15 cellular contexts compared by ENCODE assay signal in genomic region chr1:151981178-151981525, GRCh38. TPM values are rescaled to one million over a fixed set of nuclear protein-coding genes. Genes with fewer than 3 reads are reported as not detected.
DNase-seq lines count a peak whose midpoint lies in the region; ATAC-seq and TF ChIP-seq lines count a peak whose summit lies in the region.
"Had no signal": no experiment of that assay in that cellular context is flagged by ENCODE, and none has a peak within 500 bp of the region (broad histone marks: within the 10 kb centered on the region; RNA-seq: fewer than 3 reads in every experiment).

No MANE protein-coding gene starts in this region.

- 65% methylated on average over 5 of the region's 5 CpGs for WGBS in smooth muscle cell (ENCODE audit: low lambda C conversion rate)

- TF ChIP-seq CTCF in fibroblast of mammary gland (conservative IDR thresholded peaks at IDR 0.05; ENCODE audit: control insufficient read depth, insufficient read depth, low read depth, low read length) (no peak), smooth muscle cell (IDR thresholded peaks at IDR 0.05; ENCODE audit: borderline replicate concordance, insufficient read depth, poor library complexity, severe bottlenecking) (no peak)

- no peak overlapping the region for H3K4me2 ChIP-seq in smooth muscle cell

- peaks cover 23% of the 10 kb centered on the region for H3K79me2 ChIP-seq in smooth muscle cell (ENCODE audit: low read depth)

- H3K27me3 ChIP-seq in SJCRH30 (no peaks in the 10 kb centered on the region), smooth muscle cell (ENCODE audit: low read depth) (no peaks in the 10 kb centered on the region)

- peaks cover 41% of the 10 kb centered on the region for H3F3A ChIP-seq in smooth muscle cell (ENCODE audit: low read depth)

- DNase-seq in GM03348 (ENCODE audit: low spot score) = peak; percentile 34
- peak; percentile 45 to 56 for DNase-seq in SJCRH30
- DNase-seq in fibroblast of mammary gland (ENCODE audit: low read depth) = peak; percentile 37
- no peak for DNase-seq in smooth muscle cell (lab: John Stamatoyannopoulos, UW; ENCODE audit: unreplicated experiment)
- no peak for DNase-seq in dedifferentiated amniotic fluid mesenchymal stem cell (ENCODE audit: extremely low spot score)
- DNase-seq: activated CD4-positive, alpha-beta T cell treated with anti-CD3 and anti-CD28 coated beads, Interleukin-2, amount 10 ng/mL, durations not matched to agents 7 days and 5 days; anterior cingulate cortex; CD4-positive, alpha-beta T cell; dorsolateral prefrontal cortex; NCI-H1105; NCI-H2227 treated with DMSO at 0.1 percent for 48 hours; stimulated activated naive CD8-positive, alpha-beta T cell treated with anti-CD3 and anti-CD28 coated beads, Interleukin-15, Interleukin-2, amounts not matched to agents 100 U/mL and 50 U/mL, for 24 hours had no signal

- no peak overlapping the region for H3K4me3 ChIP-seq in SJCRH30
- no peak overlapping the region for H3K4me3 ChIP-seq in fibroblast of mammary gland (ENCODE audit: control insufficient read depth, low read depth, low read length)
- no peak overlapping the region for H3K4me3 ChIP-seq in smooth muscle cell
- H3K4me3 ChIP-seq: dorsolateral prefrontal cortex had no signal

- no peaks in the 10 kb centered on the region for H3K36me3 ChIP-seq in SJCRH30
- peaks cover 10% of the 10 kb centered on the region for H3K36me3 ChIP-seq in smooth muscle cell (ENCODE audit: low read depth)

- peaks cover 17% of the 10 kb centered on the region for H3K4me1 ChIP-seq in SJCRH30
- peaks cover 10% of the 10 kb centered on the region for H3K4me1 ChIP-seq in smooth muscle cell (ENCODE audit: low read depth)

- no peak overlapping the region for H3K9ac ChIP-seq in smooth muscle cell (ENCODE audit: low read depth)

- H2AFZ ChIP-seq in smooth muscle cell (ENCODE audit: low read depth) = no peak overlapping the region

- H3K9me3 ChIP-seq in SJCRH30 (replicated peaks) (no peaks in the 10 kb centered on the region), smooth muscle cell (replicated peaks; ENCODE audit: low read depth) (no peaks in the 10 kb centered on the region)

- no peak overlapping the region for H3K27ac ChIP-seq in SJCRH30
- H3K27ac ChIP-seq in smooth muscle cell (ENCODE audit: low read depth) = peak overlapping the region; percentile 51
- H3K27ac ChIP-seq: dorsolateral prefrontal cortex had no signal

- peaks cover 47% of the 10 kb centered on the region for H4K20me1 ChIP-seq in smooth muscle cell (ENCODE audit: low read depth)

- ATAC-seq in HG02642 (IDR thresholded peaks at IDR 0.05; ENCODE audit: poor library complexity, unreplicated experiment) (no peak), HG03432 (IDR thresholded peaks at IDR 0.05; ENCODE audit: unreplicated experiment) (no peak), HG02970 (IDR thresholded peaks at IDR 0.05; ENCODE audit: low FRiP score, unreplicated experiment) (no peak)
- ATAC-seq: stimulated activated naive CD8-positive, alpha-beta T cell treated with anti-CD3 and anti-CD28 coated beads, Interleukin-15, Interleukin-2, amounts not matched to agents 100 U/mL and 50 U/mL, for 24 hours had no signal

RNA-seq across cellular contexts. Expression of gene S100A10, which starts 12.5 kb away (rescaled TPM):
- total RNA-seq in SJCRH30 (2014; rRNA removed; shearing (Covaris generic)) = 36.4 and 38.3 TPM in 2 replicates
- total RNA-seq in smooth muscle cell = 339 and 477 TPM in 2 replicates
- 1,351 and 2,073 TPM in 2 replicates for polyA plus RNA-seq in smooth muscle cell

RNA-seq across cellular contexts. Expression of gene S100A11, which starts 55.7 kb away (rescaled TPM):
- 492 and 509 TPM in 2 replicates for total RNA-seq in SJCRH30 (2014; rRNA removed; shearing (Covaris generic))
- 990 and 1,481 TPM in 2 replicates for total RNA-seq in smooth muscle cell
- 2,824 and 4,054 TPM in 2 replicates for polyA plus RNA-seq in smooth muscle cell

Comparison
In these comparisons a context has a peak if more than half of its experiments do, and no peak if none do; other contexts are left out.
1. DNase-seq: peak in GM03348 (single experiment), SJCRH30 (2 of 2) and fibroblast of mammary gland (single experiment); none in smooth muscle cell (single experiment) and dedifferentiated amniotic fluid mesenchymal stem cell (single experiment).